In the genomic region with DNA sequence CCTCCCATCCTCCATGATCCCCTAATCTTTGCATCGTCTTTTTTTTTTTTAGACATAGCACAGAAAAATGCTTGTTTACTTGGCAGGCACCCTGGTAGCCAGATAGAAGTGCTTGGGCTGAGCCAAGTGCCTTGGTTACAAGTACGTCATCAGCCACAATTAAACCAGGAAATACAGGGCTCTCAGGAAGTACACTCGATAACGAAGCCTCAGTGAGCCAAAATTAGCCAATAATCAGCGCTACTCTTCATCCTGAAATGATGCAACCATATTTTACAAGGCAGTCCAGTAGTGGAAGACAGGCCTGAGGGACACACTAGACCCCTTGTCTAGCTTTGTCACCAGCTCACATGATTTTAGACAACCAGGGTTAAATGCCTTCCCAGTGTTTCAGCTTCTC, we compare ENCODE assay signal across 9 cellular contexts.
DNase-seq lines count a peak whose midpoint lies in the region; ATAC-seq, FAIRE-seq and TF ChIP-seq lines count a peak whose summit lies in the region.
"Had no signal": no experiment of that assay in that cellular context is flagged by ENCODE, and none has a peak within 500 bp of the region (broad histone marks: within the 10 kb centered on the region; RNA-seq: fewer than 3 reads in every experiment).

No MANE protein-coding gene starts in this region.

- H3K36me3 ChIP-seq in GM12878 (ENCODE audit: control insufficient read depth in 2 of 2, insufficient read depth in 2 of 2, low read length in 1 of 2): no peaks in the 10 kb centered on the region
- H3K36me3 ChIP-seq in left lung: no peaks in the 10 kb centered on the region

- H3K27me3 ChIP-seq in GM12878 (replicated peaks in 1 of 2; ENCODE audit: control insufficient read depth in 2 of 2, insufficient read depth in 2 of 2, low read length in 1 of 2): no peaks in the 10 kb centered on the region
- H3K27me3 ChIP-seq in left lung: no peaks in the 10 kb centered on the region

- no peaks in the 10 kb centered on the region for H4K20me1 ChIP-seq in GM12878 (ENCODE audit: control insufficient read depth, insufficient read depth)

- no peak for TF ChIP-seq RAD21 in GM12878 (IDR thresholded peaks at IDR 0.05; ENCODE audit: insufficient read depth, low read depth, low read length)

- no peak overlapping the region for H3K4me2 ChIP-seq in GM12878 (ENCODE audit: control insufficient read depth, insufficient read depth)

- no peak overlapping the region for H3K9ac ChIP-seq in GM12878 (ENCODE audit: control insufficient read depth, insufficient read depth, low read length)

- POLR2A ChIA-PET in GM12878 (lab: Charles Lee): interaction anchor here (1.3 kb wide), 1 partner anchor 11 kb away, joined by 3 read pairs; no protein-coding TSS in a partner anchor

- no peak for TF ChIP-seq POLR2A in GM12878 (IDR thresholded peaks at IDR 0.05; ENCODE audit: low read depth, low read length)

- FAIRE-seq in GM12878 (lab: Jason Lieb, UNC): no peak
- FAIRE-seq in RCC 7860 (lab: Jason Lieb, UNC): no peak

- in situ Hi-C loops in GM12878 (cut with MboI): no loop called here

- no peak for TF ChIP-seq EP300 in GM12878 (IDR thresholded peaks at IDR 0.05; ENCODE audit: borderline replicate concordance in 1 of 2, control insufficient read depth in 1 of 2, low read depth in 2 of 2, low read length in 2 of 2)

- intact Hi-C loops in GM12878 (cut with micrococcal nuclease; ENCODE audit: unreplicated experiment) (no loop called here), left lung (cut with DNase I) (no loop called here)

- no peaks in the 10 kb centered on the region; the same call in 2 of the 3 replicates for H3K9me3 ChIP-seq in GM12878 (replicated peaks; ENCODE audit: control insufficient read depth, insufficient read depth, low read length)
- H3K9me3 ChIP-seq in left lung: peaks cover 0 to 10% of the 10 kb centered on the region in 2 donors

- H2AFZ ChIP-seq in GM12878 (ENCODE audit: control insufficient read depth, low read depth, low read length): no peak overlapping the region; the same call in 1 of the 2 replicates

- ATAC-seq in HG03025 (IDR thresholded peaks at IDR 0.05; ENCODE audit: low FRiP score, unreplicated experiment) (peak; percentile 49), GM12878 (peak; percentile 50; the same call in 2 of the 3 replicates), left lung (peak; percentile 93), HG03108 (IDR thresholded peaks at IDR 0.05; ENCODE audit: unreplicated experiment) (no peak)

- RAD21 ChIA-PET in GM12878 (lab: Charles Lee; ENCODE audit: unreplicated experiment): interaction anchor here (1.3 kb wide), 1 partner anchor 9 kb away, joined by 3 read pairs; no protein-coding TSS in a partner anchor

- WGBS in GM12878 (ENCODE audit: insufficient coverage, insufficient replicate concordance, low lambda C conversion rate, missing lambda C conversion rate): 25% methylated on average over 5 of the region's 5 CpGs

- H3K27ac ChIP-seq in GM12878 (ENCODE audit: control insufficient read depth, insufficient read depth) (no peak overlapping the region), left lung (peak overlapping the region; percentile 21 to 41)

- TF ChIP-seq CTCF in GM12878 (IDR thresholded peaks at IDR 0.05 in 2 of 3, conservative IDR thresholded peaks at IDR 0.05 in 1 of 3; ENCODE audit: control insufficient read depth in 2 of 3, extremely low read depth in 1 of 3, insufficient read depth in 1 of 3, low read depth in 3 of 3, low read length in 3 of 3) (no peak), left lung (IDR thresholded peaks at IDR 0.05) (no peak)

- DNase-seq in A172 (ENCODE audit: low spot score): peak; percentile 32
- DNase-seq in GM12878 (ENCODE audit: low read depth, low spot score): no peak
- DNase-seq in left lung: peak in 1 of 2 donors; percentile 44
- no peak for DNase-seq in RCC 7860 (ENCODE audit: low spot score)
- no peak for DNase-seq in NCI-H82 (lab: John Stamatoyannopoulos, UW)
- no peak for DNase-seq in NK-92 (lab: John Stamatoyannopoulos, UW; ENCODE audit: unreplicated experiment)
- DNase-seq: T1000 had no signal

- no TSS peak for BruUV-seq in GM12878 (replicated peaks; lab: Mats Ljungman, UMichigan)

- SMC1A ChIA-PET in GM12878 (lab: Charles Lee; ENCODE audit: uncharacterized antibody, unreplicated experiment): interaction anchor here (0.6 to 1.2 kb wide), 4 partner anchors 10 to 29 kb away, joined by 3 to 6 read pairs (median 4); no protein-coding TSS in a partner anchor

- CTCF ChIA-PET in GM12878 (lab: Yijun Ruan, JAX): interaction anchor here (0.6 kb wide), 1 partner anchor 17 kb away, joined by 3 read pairs; no protein-coding TSS in a partner anchor

- no peaks in the 10 kb centered on the region for H3K4me1 ChIP-seq in GM12878 (ENCODE audit: control insufficient read depth, insufficient read depth, low read length)
- peaks cover 0 to 10% of the 10 kb centered on the region in 2 donors for H3K4me1 ChIP-seq in left lung

- H3K4me3 ChIP-seq in GM12878 (no peak overlapping the region), left lung (no peak overlapping the region)

- no peaks in the 10 kb centered on the region for H3K79me2 ChIP-seq in GM12878 (ENCODE audit: control insufficient read depth, insufficient read depth, low read length)

TF ChIP-seq in GM12878, 131 proteins besides CTCF, POLR2A, EP300 and RAD21 (continues in another document):
- no peak for TF ChIP-seq SUZ12 (IDR thresholded peaks at IDR 0.05; ENCODE audit: unreplicated experiment)
- TF ChIP-seq, protein P1, sequence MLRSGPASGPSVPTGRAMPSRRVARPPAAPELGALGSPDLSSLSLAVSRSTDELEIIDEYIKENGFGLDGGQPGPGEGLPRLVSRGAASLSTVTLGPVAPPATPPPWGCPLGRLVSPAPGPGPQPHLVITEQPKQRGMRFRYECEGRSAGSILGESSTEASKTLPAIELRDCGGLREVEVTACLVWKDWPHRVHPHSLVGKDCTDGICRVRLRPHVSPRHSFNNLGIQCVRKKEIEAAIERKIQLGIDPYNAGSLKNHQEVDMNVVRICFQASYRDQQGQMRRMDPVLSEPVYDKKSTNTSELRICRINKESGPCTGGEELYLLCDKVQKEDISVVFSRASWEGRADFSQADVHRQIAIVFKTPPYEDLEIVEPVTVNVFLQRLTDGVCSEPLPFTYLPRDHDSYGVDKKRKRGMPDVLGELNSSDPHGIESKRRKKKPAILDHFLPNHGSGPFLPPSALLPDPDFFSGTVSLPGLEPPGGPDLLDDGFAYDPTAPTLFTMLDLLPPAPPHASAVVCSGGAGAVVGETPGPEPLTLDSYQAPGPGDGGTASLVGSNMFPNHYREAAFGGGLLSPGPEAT (IDR thresholded peaks at IDR 0.05; ENCODE audit: low read depth): no peak
- TF ChIP-seq MAX (IDR thresholded peaks at IDR 0.05; ENCODE audit: low read depth, low read length): no peak
- TF ChIP-seq ZNF592 (IDR thresholded peaks at IDR 0.05): no peak
- no peak for TF ChIP-seq TCF7 (IDR thresholded peaks at IDR 0.05; ENCODE audit: borderline replicate concordance)
- no peak for TF ChIP-seq STAT3 (IDR thresholded peaks at IDR 0.05; ENCODE audit: low read depth, low read length)
